ENCODE assay signal across 1 cellular context in the genomic region with DNA sequence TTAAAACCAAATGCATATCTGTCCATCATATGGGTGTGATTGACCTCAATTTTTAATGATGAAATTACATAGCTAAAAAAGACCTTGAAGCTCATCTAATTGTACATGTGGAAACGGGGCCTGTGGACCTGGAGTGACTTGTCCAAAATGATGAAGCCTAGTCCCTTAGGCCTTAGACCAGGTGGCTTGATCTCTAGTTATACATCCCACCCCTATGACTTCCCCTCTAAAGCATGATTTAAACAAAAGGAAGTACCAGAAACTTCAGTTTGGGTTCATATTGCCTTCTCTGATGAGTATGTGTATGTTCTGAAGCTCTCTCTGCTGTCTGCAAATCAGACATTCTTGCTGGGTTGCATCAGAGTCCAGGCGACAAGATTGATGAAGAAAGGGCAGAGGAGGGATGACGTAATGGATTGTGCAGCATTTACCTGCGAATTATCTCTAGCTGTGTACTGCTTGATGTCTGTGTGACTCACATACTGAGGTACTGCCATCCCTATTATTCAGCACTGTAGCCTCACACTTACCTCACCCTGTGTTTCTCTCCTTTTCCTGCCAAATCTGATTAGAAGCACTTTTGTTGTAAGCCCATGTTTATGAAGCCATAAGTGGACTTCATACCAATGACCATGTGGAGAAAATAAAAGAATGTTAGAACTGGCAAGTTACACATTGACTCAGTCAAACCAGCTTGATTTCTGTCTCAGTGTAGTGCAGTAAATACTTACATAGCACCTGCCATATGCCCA.
TF ChIP-seq lines count a peak whose summit lies in the region.

No MANE protein-coding gene starts in this region.

TF ChIP-seq in HEK293, 187 proteins besides CTCF, POLR2A, EP300 and RAD21 (continued from another document and continues in another):
- TF ChIP-seq, protein P1, sequence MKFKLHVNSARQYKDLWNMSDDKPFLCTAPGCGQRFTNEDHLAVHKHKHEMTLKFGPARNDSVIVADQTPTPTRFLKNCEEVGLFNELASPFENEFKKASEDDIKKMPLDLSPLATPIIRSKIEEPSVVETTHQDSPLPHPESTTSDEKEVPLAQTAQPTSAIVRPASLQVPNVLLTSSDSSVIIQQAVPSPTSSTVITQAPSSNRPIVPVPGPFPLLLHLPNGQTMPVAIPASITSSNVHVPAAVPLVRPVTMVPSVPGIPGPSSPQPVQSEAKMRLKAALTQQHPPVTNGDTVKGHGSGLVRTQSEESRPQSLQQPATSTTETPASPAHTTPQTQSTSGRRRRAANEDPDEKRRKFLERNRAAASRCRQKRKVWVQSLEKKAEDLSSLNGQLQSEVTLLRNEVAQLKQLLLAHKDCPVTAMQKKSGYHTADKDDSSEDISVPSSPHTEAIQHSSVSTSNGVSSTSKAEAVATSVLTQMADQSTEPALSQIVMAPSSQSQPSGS (tag by site-specific recombination; IDR thresholded peaks at IDR 0.05; ENCODE audit: low read depth), result peak; percentile 98
- no peak for TF ChIP-seq ZSCAN16 (tag by site-specific recombination; IDR thresholded peaks at IDR 0.05)
- no peak for TF ChIP-seq SCRT1 (tag by site-specific recombination; IDR thresholded peaks at IDR 0.05; ENCODE audit: borderline replicate concordance)
- TF ChIP-seq ZNF600 (tag by site-specific recombination; IDR thresholded peaks at IDR 0.05), result peak; percentile 88
- peak; percentile 63 for TF ChIP-seq KLF10 (tag by site-specific recombination; IDR thresholded peaks at IDR 0.05)
- no peak for TF ChIP-seq ZNF138 (tag by site-specific recombination; IDR thresholded peaks at IDR 0.05; ENCODE audit: borderline replicate concordance)
- TF ChIP-seq, protein P2, sequence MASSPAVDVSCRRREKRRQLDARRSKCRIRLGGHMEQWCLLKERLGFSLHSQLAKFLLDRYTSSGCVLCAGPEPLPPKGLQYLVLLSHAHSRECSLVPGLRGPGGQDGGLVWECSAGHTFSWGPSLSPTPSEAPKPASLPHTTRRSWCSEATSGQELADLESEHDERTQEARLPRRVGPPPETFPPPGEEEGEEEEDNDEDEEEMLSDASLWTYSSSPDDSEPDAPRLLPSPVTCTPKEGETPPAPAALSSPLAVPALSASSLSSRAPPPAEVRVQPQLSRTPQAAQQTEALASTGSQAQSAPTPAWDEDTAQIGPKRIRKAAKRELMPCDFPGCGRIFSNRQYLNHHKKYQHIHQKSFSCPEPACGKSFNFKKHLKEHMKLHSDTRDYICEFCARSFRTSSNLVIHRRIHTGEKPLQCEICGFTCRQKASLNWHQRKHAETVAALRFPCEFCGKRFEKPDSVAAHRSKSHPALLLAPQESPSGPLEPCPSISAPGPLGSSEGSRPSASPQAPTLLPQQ (tag by site-specific recombination; IDR thresholded peaks at IDR 0.05), result peak; percentile 89
- TF ChIP-seq ZNF677 (tag by site-specific recombination; IDR thresholded peaks at IDR 0.05), result no peak
- TF ChIP-seq, protein P3, sequence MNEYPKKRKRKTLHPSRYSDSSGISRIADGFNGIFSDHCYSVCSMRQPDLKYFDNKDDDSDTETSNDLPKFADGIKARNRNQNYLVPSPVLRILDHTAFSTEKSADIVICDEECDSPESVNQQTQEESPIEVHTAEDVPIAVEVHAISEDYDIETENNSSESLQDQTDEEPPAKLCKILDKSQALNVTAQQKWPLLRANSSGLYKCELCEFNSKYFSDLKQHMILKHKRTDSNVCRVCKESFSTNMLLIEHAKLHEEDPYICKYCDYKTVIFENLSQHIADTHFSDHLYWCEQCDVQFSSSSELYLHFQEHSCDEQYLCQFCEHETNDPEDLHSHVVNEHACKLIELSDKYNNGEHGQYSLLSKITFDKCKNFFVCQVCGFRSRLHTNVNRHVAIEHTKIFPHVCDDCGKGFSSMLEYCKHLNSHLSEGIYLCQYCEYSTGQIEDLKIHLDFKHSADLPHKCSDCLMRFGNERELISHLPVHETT (tag by site-specific recombination; IDR thresholded peaks at IDR 0.05), result peak; percentile 98
- TF ChIP-seq, protein P4, sequence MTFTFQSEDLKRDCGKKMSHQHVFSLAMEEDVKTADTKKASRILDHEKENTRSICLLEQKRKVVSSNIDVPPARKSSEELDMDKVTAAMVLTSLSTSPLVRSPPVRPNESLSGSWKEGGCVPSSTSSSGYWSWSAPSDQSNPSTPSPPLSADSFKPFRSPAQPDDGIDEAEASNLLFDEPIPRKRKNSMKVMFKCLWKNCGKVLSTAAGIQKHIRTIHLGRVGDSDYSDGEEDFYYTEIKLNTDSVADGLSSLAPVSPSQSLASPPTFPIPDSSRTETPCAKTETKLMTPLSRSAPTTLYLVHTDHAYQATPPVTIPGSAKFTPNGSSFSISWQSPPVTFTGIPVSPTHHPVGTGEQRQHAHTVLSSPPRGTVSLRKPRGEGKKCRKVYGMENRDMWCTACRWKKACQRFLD (tag by site-specific recombination; IDR thresholded peaks at IDR 0.05), result no peak
- TF ChIP-seq PRDM1 (tag by site-specific recombination; IDR thresholded peaks at IDR 0.05), result peak; percentile 94
- peak; percentile 94 for TF ChIP-seq ZSCAN23 (tag by site-specific recombination; IDR thresholded peaks at IDR 0.05)
- TF ChIP-seq ZNF561 (tag by site-specific recombination; IDR thresholded peaks at IDR 0.05; ENCODE audit: borderline replicate concordance), result no peak
- no peak for TF ChIP-seq ZFHX2 (tag by site-specific recombination; conservative IDR thresholded peaks at IDR 0.05)
- TF ChIP-seq, protein P5, sequence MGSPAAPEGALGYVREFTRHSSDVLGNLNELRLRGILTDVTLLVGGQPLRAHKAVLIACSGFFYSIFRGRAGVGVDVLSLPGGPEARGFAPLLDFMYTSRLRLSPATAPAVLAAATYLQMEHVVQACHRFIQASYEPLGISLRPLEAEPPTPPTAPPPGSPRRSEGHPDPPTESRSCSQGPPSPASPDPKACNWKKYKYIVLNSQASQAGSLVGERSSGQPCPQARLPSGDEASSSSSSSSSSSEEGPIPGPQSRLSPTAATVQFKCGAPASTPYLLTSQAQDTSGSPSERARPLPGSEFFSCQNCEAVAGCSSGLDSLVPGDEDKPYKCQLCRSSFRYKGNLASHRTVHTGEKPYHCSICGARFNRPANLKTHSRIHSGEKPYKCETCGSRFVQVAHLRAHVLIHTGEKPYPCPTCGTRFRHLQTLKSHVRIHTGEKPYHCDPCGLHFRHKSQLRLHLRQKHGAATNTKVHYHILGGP (tag by site-specific recombination; IDR thresholded peaks at IDR 0.05), result no peak
- peak; percentile 91 for TF ChIP-seq ZFP37 (tag by site-specific recombination; IDR thresholded peaks at IDR 0.05)
- peak; percentile 97 for TF ChIP-seq ZNF24 (tag by site-specific recombination; IDR thresholded peaks at IDR 0.05)
- no peak for TF ChIP-seq ZNF776 (tag by site-specific recombination; IDR thresholded peaks at IDR 0.05; ENCODE audit: borderline replicate concordance)
- no peak for TF ChIP-seq ZNF223 (tag by site-specific recombination; IDR thresholded peaks at IDR 0.05)
- peak; percentile 87 for TF ChIP-seq ZNF558 (tag by site-specific recombination; IDR thresholded peaks at IDR 0.05)
- TF ChIP-seq ZNF837 (tag by site-specific recombination; IDR thresholded peaks at IDR 0.05), result no peak
- TF ChIP-seq ZNF610 (tag by site-specific recombination; IDR thresholded peaks at IDR 0.05; ENCODE audit: borderline replicate concordance), result no peak
- no peak for TF ChIP-seq ZNF785 (tag by site-specific recombination; IDR thresholded peaks at IDR 0.05)
- TF ChIP-seq FEZF1 (tag by site-specific recombination; IDR thresholded peaks at IDR 0.05), result peak; percentile 95
- no peak for TF ChIP-seq ZNF707 (tag by site-specific recombination; IDR thresholded peaks at IDR 0.05)
- peak; percentile 96 for TF ChIP-seq ZNF366 (tag by site-specific recombination; conservative IDR thresholded peaks at IDR 0.05)
- TF ChIP-seq, protein P6, sequence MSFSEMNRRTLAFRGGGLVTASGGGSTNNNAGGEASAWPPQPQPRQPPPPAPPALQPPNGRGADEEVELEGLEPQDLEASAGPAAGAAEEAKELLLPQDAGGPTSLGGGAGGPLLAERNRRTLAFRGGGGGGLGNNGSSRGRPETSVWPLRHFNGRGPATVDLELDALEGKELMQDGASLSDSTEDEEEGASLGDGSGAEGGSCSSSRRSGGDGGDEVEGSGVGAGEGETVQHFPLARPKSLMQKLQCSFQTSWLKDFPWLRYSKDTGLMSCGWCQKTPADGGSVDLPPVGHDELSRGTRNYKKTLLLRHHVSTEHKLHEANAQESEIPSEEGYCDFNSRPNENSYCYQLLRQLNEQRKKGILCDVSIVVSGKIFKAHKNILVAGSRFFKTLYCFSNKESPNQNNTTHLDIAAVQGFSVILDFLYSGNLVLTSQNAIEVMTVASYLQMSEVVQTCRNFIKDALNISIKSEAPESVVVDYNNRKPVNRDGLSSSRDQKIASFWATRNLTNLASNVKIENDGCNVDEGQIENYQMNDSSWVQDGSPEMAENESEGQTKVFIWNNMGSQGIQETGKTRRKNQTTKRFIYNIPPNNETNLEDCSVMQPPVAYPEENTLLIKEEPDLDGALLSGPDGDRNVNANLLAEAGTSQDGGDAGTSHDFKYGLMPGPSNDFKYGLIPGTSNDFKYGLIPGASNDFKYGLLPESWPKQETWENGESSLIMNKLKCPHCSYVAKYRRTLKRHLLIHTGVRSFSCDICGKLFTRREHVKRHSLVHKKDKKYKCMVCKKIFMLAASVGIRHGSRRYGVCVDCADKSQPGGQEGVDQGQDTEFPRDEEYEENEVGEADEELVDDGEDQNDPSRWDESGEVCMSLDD (tag by site-specific recombination; IDR thresholded peaks at IDR 0.05), result 0 out of 2 replicates have a peak, but pooled peaks have one; percentile 44
- no peak for TF ChIP-seq TCF7L2 (IDR thresholded peaks at IDR 0.05; ENCODE audit: borderline replicate concordance, low read depth, low read length)
- peak; percentile 92 for TF ChIP-seq ZBTB17 (tag by site-specific recombination; IDR thresholded peaks at IDR 0.05)
- TF ChIP-seq, protein P7, sequence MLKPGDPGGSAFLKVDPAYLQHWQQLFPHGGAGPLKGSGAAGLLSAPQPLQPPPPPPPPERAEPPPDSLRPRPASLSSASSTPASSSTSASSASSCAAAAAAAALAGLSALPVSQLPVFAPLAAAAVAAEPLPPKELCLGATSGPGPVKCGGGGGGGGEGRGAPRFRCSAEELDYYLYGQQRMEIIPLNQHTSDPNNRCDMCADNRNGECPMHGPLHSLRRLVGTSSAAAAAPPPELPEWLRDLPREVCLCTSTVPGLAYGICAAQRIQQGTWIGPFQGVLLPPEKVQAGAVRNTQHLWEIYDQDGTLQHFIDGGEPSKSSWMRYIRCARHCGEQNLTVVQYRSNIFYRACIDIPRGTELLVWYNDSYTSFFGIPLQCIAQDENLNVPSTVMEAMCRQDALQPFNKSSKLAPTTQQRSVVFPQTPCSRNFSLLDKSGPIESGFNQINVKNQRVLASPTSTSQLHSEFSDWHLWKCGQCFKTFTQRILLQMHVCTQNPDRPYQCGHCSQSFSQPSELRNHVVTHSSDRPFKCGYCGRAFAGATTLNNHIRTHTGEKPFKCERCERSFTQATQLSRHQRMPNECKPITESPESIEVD (tag by site-specific recombination; IDR thresholded peaks at IDR 0.05), result peak; percentile 79
- TF ChIP-seq ZFP41 (tag by site-specific recombination; IDR thresholded peaks at IDR 0.05; ENCODE audit: borderline replicate concordance), result no peak
- TF ChIP-seq, protein P8, sequence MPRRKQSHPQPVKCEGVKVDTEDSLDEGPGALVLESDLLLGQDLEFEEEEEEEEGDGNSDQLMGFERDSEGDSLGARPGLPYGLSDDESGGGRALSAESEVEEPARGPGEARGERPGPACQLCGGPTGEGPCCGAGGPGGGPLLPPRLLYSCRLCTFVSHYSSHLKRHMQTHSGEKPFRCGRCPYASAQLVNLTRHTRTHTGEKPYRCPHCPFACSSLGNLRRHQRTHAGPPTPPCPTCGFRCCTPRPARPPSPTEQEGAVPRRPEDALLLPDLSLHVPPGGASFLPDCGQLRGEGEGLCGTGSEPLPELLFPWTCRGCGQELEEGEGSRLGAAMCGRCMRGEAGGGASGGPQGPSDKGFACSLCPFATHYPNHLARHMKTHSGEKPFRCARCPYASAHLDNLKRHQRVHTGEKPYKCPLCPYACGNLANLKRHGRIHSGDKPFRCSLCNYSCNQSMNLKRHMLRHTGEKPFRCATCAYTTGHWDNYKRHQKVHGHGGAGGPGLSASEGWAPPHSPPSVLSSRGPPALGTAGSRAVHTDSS (tag by site-specific recombination; IDR thresholded peaks at IDR 0.05), result peak; percentile 59
- TF ChIP-seq ZNF311 (tag by site-specific recombination; IDR thresholded peaks at IDR 0.05; ENCODE audit: borderline replicate concordance), result no peak
- TF ChIP-seq, protein P9, sequence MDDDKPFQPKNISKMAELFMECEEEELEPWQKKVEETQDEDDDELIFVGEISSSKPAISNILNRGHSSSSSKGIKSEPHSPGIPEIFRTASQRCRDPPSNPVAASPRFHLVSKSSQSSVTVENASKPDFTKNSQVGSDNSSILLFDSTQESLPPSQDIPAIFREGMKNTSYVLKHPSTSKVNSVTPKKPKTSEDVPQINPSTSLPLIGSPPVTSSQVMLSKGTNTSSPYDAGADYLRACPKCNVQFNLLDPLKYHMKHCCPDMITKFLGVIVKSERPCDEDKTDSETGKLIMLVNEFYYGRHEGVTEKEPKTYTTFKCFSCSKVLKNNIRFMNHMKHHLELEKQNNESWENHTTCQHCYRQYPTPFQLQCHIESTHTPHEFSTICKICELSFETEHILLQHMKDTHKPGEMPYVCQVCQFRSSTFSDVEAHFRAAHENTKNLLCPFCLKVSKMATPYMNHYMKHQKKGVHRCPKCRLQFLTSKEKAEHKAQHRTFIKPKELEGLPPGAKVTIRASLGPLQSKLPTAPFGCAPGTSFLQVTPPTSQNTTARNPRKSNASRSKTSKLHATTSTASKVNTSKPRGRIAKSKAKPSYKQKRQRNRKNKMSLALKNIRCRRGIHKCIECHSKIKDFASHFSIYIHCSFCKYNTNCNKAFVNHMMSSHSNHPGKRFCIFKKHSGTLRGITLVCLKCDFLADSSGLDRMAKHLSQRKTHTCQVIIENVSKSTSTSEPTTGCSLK (tag by site-specific recombination; IDR thresholded peaks at IDR 0.05), result no peak
- no peak for TF ChIP-seq ZNF521 (tag by site-specific recombination; IDR thresholded peaks at IDR 0.05)
- TF ChIP-seq ZNF514 (tag by site-specific recombination; IDR thresholded peaks at IDR 0.05), result no peak
- TF ChIP-seq, protein P10, sequence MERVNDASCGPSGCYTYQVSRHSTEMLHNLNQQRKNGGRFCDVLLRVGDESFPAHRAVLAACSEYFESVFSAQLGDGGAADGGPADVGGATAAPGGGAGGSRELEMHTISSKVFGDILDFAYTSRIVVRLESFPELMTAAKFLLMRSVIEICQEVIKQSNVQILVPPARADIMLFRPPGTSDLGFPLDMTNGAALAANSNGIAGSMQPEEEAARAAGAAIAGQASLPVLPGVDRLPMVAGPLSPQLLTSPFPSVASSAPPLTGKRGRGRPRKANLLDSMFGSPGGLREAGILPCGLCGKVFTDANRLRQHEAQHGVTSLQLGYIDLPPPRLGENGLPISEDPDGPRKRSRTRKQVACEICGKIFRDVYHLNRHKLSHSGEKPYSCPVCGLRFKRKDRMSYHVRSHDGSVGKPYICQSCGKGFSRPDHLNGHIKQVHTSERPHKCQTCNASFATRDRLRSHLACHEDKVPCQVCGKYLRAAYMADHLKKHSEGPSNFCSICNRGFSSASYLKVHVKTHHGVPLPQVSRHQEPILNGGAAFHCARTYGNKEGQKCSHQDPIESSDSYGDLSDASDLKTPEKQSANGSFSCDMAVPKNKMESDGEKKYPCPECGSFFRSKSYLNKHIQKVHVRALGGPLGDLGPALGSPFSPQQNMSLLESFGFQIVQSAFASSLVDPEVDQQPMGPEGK (tag by site-specific recombination; IDR thresholded peaks at IDR 0.05), result peak; percentile 68
